10 cellular contexts compared by ENCODE assay signal in genomic region chr20:1964659-1965405, GRCh38. TPM values are rescaled to one million over a fixed set of nuclear protein-coding genes. Genes with fewer than 3 reads are reported as not detected.
DNase-seq lines count a peak whose midpoint lies in the region; ATAC-seq and TF ChIP-seq lines count a peak whose summit lies in the region.
"Had no signal": no experiment of that assay in that cellular context is flagged by ENCODE, and none has a peak within 500 bp of the region (broad histone marks: within the 10 kb centered on the region; RNA-seq: fewer than 3 reads in every experiment).

No MANE protein-coding gene starts in this region.

- no peak overlapping the region for H3K27ac ChIP-seq in iPS-18a (ENCODE audit: low read length)
- H3K27ac ChIP-seq: C4-2B had no signal

- peaks cover 13% of the 10 kb centered on the region for H3K27me3 ChIP-seq in iPS-18a (ENCODE audit: control insufficient read depth, insufficient read depth, low read length)

- no peak for TF ChIP-seq CTCF in WTC11 (IDR thresholded peaks at IDR 0.05)

- peak; percentile 31 for ATAC-seq in WTC11
- no peak for ATAC-seq in HG02973 (IDR thresholded peaks at IDR 0.05; ENCODE audit: unreplicated experiment)
- ATAC-seq in GM18867 (IDR thresholded peaks at IDR 0.05; ENCODE audit: unreplicated experiment) = no peak
- ATAC-seq in SK-N-SH treated with all-trans-retinoic acid at 6 μM for 48 hours = no peak

- H3K9me3 ChIP-seq in iPS-18a (ENCODE audit: control insufficient read depth, low read depth, low read length) = no peaks in the 10 kb centered on the region

- 0 out of 2 replicates have a peak, but pooled peaks cover 5% of the 10 kb centered on the region for H3K9me3 Mint-ChIP-seq in WTC11
- H3K9me3 Mint-ChIP-seq in stimulated activated naive CD8-positive, alpha-beta T cell treated with anti-CD3 and anti-CD28 coated beads, Interleukin-15, Interleukin-2, amounts not matched to agents 100 ng/mL and 50 ng/mL, for 24 hours = no peaks in the 10 kb centered on the region

- H3K36me3 Mint-ChIP-seq in WTC11 = no peaks in the 10 kb centered on the region
- no peaks in the 10 kb centered on the region for H3K36me3 Mint-ChIP-seq in stimulated activated naive CD8-positive, alpha-beta T cell treated with anti-CD3 and anti-CD28 coated beads, Interleukin-15, Interleukin-2, amounts not matched to agents 100 ng/mL and 50 ng/mL, for 24 hours (ENCODE audit: low read depth)

- peaks cover 22% of the 10 kb centered on the region for H3K27me3 Mint-ChIP-seq in WTC11 (ENCODE audit: low read depth)
- H3K27me3 Mint-ChIP-seq in stimulated activated naive CD8-positive, alpha-beta T cell treated with anti-CD3 and anti-CD28 coated beads, Interleukin-15, Interleukin-2, amounts not matched to agents 100 ng/mL and 50 ng/mL, for 24 hours = peaks cover 20% of the 10 kb centered on the region

- H3K4me1 ChIP-seq in iPS-18a (ENCODE audit: control insufficient read depth, low read depth, low read length) = peaks cover 28% of the 10 kb centered on the region

- H3K27ac Mint-ChIP-seq in WTC11 = peak overlapping the region; percentile 76
- H3K27ac Mint-ChIP-seq in stimulated activated naive CD8-positive, alpha-beta T cell treated with anti-CD3 and anti-CD28 coated beads, Interleukin-15, Interleukin-2, amounts not matched to agents 100 ng/mL and 50 ng/mL, for 24 hours = peak overlapping the region; percentile 77

- peak overlapping the region; percentile 56 for H3K9ac ChIP-seq in iPS-18a (ENCODE audit: low read length)

- H3K36me3 ChIP-seq in iPS-18a (ENCODE audit: control insufficient read depth, low read depth, low read length) = no peaks in the 10 kb centered on the region

- peak overlapping the region; percentile 58 for H3K4me3 Mint-ChIP-seq in WTC11
- H3K4me3 Mint-ChIP-seq in stimulated activated naive CD8-positive, alpha-beta T cell treated with anti-CD3 and anti-CD28 coated beads, Interleukin-15, Interleukin-2, amounts not matched to agents 100 ng/mL and 50 ng/mL, for 24 hours = peak overlapping the region; percentile 60

- DNase-seq in activated naive CD4-positive, alpha-beta T cell treated with Interleukin-2 at 50 U/mL for 16 hours = peak; percentile 18
- no peak for DNase-seq in activated naive CD4-positive, alpha-beta T cell (lab: John Stamatoyannopoulos, UW)
- no peak for DNase-seq in WTC11 (ENCODE audit: low spot score)

- POLR2A ChIA-PET in WTC11 (lab: Charles Lee) = interaction anchor here (1.5 kb wide), 1 partner anchor 18 kb away, joined by 7 read pairs; no protein-coding TSS in a partner anchor

- H3K4me1 Mint-ChIP-seq in WTC11 = peaks cover 36% of the 10 kb centered on the region
- H3K4me1 Mint-ChIP-seq in stimulated activated naive CD8-positive, alpha-beta T cell treated with anti-CD3 and anti-CD28 coated beads, Interleukin-15, Interleukin-2, amounts not matched to agents 100 ng/mL and 50 ng/mL, for 24 hours (ENCODE audit: low read depth) = peaks cover 20% of the 10 kb centered on the region

- H3K4me3 ChIP-seq in iPS-18a (ENCODE audit: low read length) = peak overlapping the region; percentile 48

- CTCF ChIA-PET in WTC11 (lab: Charles Lee) = interaction anchor here (0.8 to 3.7 kb wide), 18 partner anchors 9 to 243 kb away, joined by 3 to 54 read pairs (median 6); no protein-coding TSS in a partner anchor

TF ChIP-seq in WTC11, 78 proteins besides CTCF, POLR2A, EP300 and RAD21 (continues in another document):
- TF ChIP-seq USF2 (CRISPR knock-in tag; IDR thresholded peaks at IDR 0.05) = no peak
- TF ChIP-seq ATF6 (CRISPR knock-in tag; IDR thresholded peaks at IDR 0.05) = no peak
- TF ChIP-seq FOXK1 (CRISPR knock-in tag; IDR thresholded peaks at IDR 0.05) = no peak
- TF ChIP-seq SP1 (CRISPR knock-in tag; conservative IDR thresholded peaks at IDR 0.05) = no peak
- no peak for TF ChIP-seq JUN (CRISPR knock-in tag; IDR thresholded peaks at IDR 0.05)
- TF ChIP-seq CREM (CRISPR knock-in tag; IDR thresholded peaks at IDR 0.05) = no peak

TF ChIP-seq in SK-N-SH treated with all-trans-retinoic acid at 6 μM for 48 hours, 23 proteins besides CTCF, POLR2A, EP300 and RAD21:
- TF ChIP-seq CSDC2 (CRISPR knock-in tag; IDR thresholded peaks at IDR 0.05) = no peak
- TF ChIP-seq PPARA (CRISPR knock-in tag; IDR thresholded peaks at IDR 0.05; ENCODE audit: borderline replicate concordance) = no peak
- no peak for TF ChIP-seq CREB5 (CRISPR knock-in tag; IDR thresholded peaks at IDR 0.05; ENCODE audit: low read depth)
- TF ChIP-seq TOX (CRISPR knock-in tag; IDR thresholded peaks at IDR 0.05; ENCODE audit: borderline replicate concordance) = no peak
- TF ChIP-seq ZNF70 (CRISPR knock-in tag; IDR thresholded peaks at IDR 0.05) = no peak
- no peak for TF ChIP-seq ARNTL (CRISPR knock-in tag; IDR thresholded peaks at IDR 0.05; ENCODE audit: borderline replicate concordance, low read depth)
- TF ChIP-seq GLIS3 (CRISPR knock-in tag; IDR thresholded peaks at IDR 0.05) = no peak

RNA-seq across cellular contexts. Expression of gene PDYN, which starts 29.0 kb away (rescaled TPM):
- total RNA-seq in WTC11 (2021) = 0.14 to 0.28 TPM (median 0.21 TPM) in 3 replicates
- total RNA-seq: myocyte had no signal
